In the genomic region with DNA sequence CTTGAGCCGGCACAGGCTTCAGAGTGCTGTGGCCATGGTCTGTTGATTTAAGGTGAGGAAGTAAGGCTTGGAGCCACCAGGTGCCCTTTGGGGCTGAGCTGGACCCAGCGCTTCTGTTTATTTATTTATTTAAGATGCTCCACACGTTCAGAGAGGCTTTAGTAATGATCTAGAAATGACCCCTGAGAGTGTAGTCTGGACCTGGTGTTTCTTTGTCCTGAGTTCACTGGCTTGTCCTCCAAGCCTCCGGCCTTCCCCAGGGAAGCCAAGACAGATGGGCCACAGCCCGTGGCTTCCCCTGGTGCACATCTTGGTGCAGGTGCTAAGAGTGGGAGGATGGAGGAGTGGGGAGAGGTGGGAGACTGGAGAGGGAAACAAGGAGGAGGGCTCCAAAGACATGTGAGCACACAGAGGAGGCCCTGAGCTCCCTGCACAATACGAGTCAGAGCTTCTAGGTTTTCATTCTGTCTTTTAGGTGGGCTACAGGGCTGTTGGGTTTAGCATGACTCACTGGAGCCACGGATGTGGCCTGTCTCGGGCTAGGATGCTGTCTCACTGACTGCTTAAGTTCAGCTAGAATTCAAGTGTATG, we compare ENCODE assay signal across 11 cellular contexts. TPM values are rescaled to one million over a fixed set of nuclear protein-coding genes. Genes with fewer than 3 reads are reported as not detected.
DNase-seq lines count a peak whose midpoint lies in the region; TF ChIP-seq lines count a peak whose summit lies in the region.
"Had no signal": no experiment of that assay in that cellular context is flagged by ENCODE, and none has a peak within 500 bp of the region (broad histone marks: within the 10 kb centered on the region; RNA-seq: fewer than 3 reads in every experiment).

No MANE protein-coding gene starts in this region.

- DNase-seq in NCI-H2171 treated with DMSO at 0.1 percent for 48 hours (lab: John Stamatoyannopoulos, UW) (peak; percentile 50), NCI-H2171 (lab: John Stamatoyannopoulos, UW) (no peak), astrocyte of the hippocampus (ENCODE audit: low read depth, low spot score) (peak; percentile 62), COLO829 (ENCODE audit: low spot score) (no peak), HT-29 (ENCODE audit: low spot score) (no peak), testis (no peak)
- DNase-seq in stimulated activated CD4-positive, alpha-beta T cell treated with anti-CD3 and anti-CD28 coated beads, Interleukin-2, amount 100 ng/mL, for 24 hours: peak; percentile 49 to 62
- DNase-seq: NCI-H2029 treated with DMSO at 0.1 percent for 48 hours had no signal

- no peak for TF ChIP-seq POLR2A in testis (IDR thresholded peaks at IDR 0.05)

- WGBS in testis, 2 donors: 77 to 79% methylated on average over 8 of the region's 8 CpGs

- H3K9me3 ChIP-seq in OCI-LY1 (ENCODE audit: low read length): 0 out of 2 replicates have a peak, but pooled peaks cover 7% of the 10 kb centered on the region
- no peaks in the 10 kb centered on the region for H3K9me3 ChIP-seq in testis

- H3K27me3 ChIP-seq in OCI-LY1 (ENCODE audit: insufficient read depth, low read length) (no peaks in the 10 kb centered on the region), testis (no peaks in the 10 kb centered on the region)

- H3K4me2 ChIP-seq in OCI-LY1 (ENCODE audit: low read length): no peak overlapping the region; the same call in 1 of the 2 replicates

- TF ChIP-seq CTCF in OCI-LY1 (IDR thresholded peaks at IDR 0.05; ENCODE audit: low read length) (no peak), testis (IDR thresholded peaks at IDR 0.05) (no peak)

- H3K36me3 ChIP-seq in OCI-LY1 (ENCODE audit: insufficient read depth, low read length) (peaks cover 6% of the 10 kb centered on the region; the same call in 1 of the 2 replicates), testis (ENCODE audit: low read depth, missing control alignments) (no peaks in the 10 kb centered on the region)

- H3K4me3 ChIP-seq in OCI-LY1 (ENCODE audit: low read depth, low read length, poor library complexity, severe bottlenecking): no peak overlapping the region
- H3K4me3 ChIP-seq in testis: no peak overlapping the region
- H3K4me3 ChIP-seq: lung had no signal

- peak overlapping the region; percentile 80 for H3K27ac ChIP-seq in OCI-LY1 (ENCODE audit: low read depth, low read length, poor library complexity, severe bottlenecking)
- H3K27ac ChIP-seq in testis: no peak overlapping the region
- H3K27ac ChIP-seq: VCaP had no signal

- no peaks in the 10 kb centered on the region for H3K9me2 ChIP-seq in OCI-LY1 (ENCODE audit: low read depth, low read length)

- H3F3A ChIP-seq in OCI-LY1 (ENCODE audit: insufficient read depth, low read length): no peaks in the 10 kb centered on the region

- intact Hi-C loops in testis (cut with DNase I; ENCODE audit: low total_unique reads): no loop called here

- H3K9ac ChIP-seq in OCI-LY1 (ENCODE audit: low read length): peak overlapping the region; percentile 26; the same call in 1 of the 2 replicates

- no peak overlapping the region for H2AFZ ChIP-seq in OCI-LY1 (ENCODE audit: low read length)

- peaks cover 60% of the 10 kb centered on the region for H3K4me1 ChIP-seq in OCI-LY1 (ENCODE audit: insufficient read depth, low read length, severe bottlenecking)
- peaks cover 6% of the 10 kb centered on the region for H3K4me1 ChIP-seq in testis

- no peaks in the 10 kb centered on the region for H4K20me1 ChIP-seq in OCI-LY1 (ENCODE audit: insufficient read depth, low read length)

- no peaks in the 10 kb centered on the region for H3K79me2 ChIP-seq in OCI-LY1 (ENCODE audit: insufficient read depth, low read length)

RNA-seq across cellular contexts. Expression of a gene that starts 56.9 kb away (rescaled TPM):
- total RNA-seq in HT-29 (2014; rRNA removed; shearing (Covaris generic)): 3.0 and 5.4 TPM in 2 replicates
- total RNA-seq in testis: 10 to 100 TPM; 36.9 to 43.4 TPM
- polyA plus RNA-seq in testis (ENCODE audit: insufficient read depth, low read depth, low replicate concordance): 68.5 TPM

Comparison
In these comparisons a context has a peak if more than half of its experiments do, and no peak if none do; other contexts are left out.
1. DNase-seq: peak in NCI-H2171 treated with DMSO at 0.1 percent for 48 hours (single experiment), astrocyte of the hippocampus (single experiment) and stimulated activated CD4-positive, alpha-beta T cell treated with anti-CD3 and anti-CD28 coated beads, Interleukin-2, amount 100 ng/mL, for 24 hours (2 of 2); none in NCI-H2171 (single experiment), COLO829 (single experiment), HT-29 (single experiment) and testis (single experiment).